17 cellular contexts compared by ENCODE assay signal in genomic region chr4:148355442-148356123, GRCh38.
DNase-seq lines count a peak whose midpoint lies in the region; ATAC-seq and TF ChIP-seq lines count a peak whose summit lies in the region.
"Had no signal": no experiment of that assay in that cellular context is flagged by ENCODE, and none has a peak within 500 bp of the region (broad histone marks: within the 10 kb centered on the region; RNA-seq: fewer than 3 reads in every experiment).

No MANE protein-coding gene starts in this region.

- H3K27ac Mint-ChIP-seq in activated CD4-positive, alpha-beta T cell treated with anti-CD3 and anti-CD28 coated beads, Interleukin-2, amount 10 ng/mL, durations not matched to agents 7 days and 5 days = peak overlapping the region; percentile 85
- H3K27ac Mint-ChIP-seq in T-helper 17 cell (peak overlapping the region; percentile 93), GM23338 (no peak overlapping the region)
- H3K27ac Mint-ChIP-seq: IgD-negative memory B cell had no signal

- in situ Hi-C loops in gastrocnemius medialis (cut with MboI; ENCODE audit: low sequenced_read_pairs in 4 of 4) = no loop called here

- H3K36me3 Mint-ChIP-seq in activated CD4-positive, alpha-beta T cell treated with anti-CD3 and anti-CD28 coated beads, Interleukin-2, amount 10 ng/mL, durations not matched to agents 7 days and 5 days (ENCODE audit: low read depth) = no peaks in the 10 kb centered on the region
- H3K36me3 Mint-ChIP-seq in T-helper 17 cell (ENCODE audit: low read depth) (no peaks in the 10 kb centered on the region), GM23338 (ENCODE audit: low read depth) (no peaks in the 10 kb centered on the region)

- H3K27ac ChIP-seq in gastrocnemius medialis = peak overlapping the region in 3 of 4 donors; percentile 1 to 48 (median 35)
- no peak overlapping the region for H3K27ac ChIP-seq in suprapubic skin
- no peak overlapping the region for H3K27ac ChIP-seq in GM23338 (ENCODE audit: low read depth)

- peaks cover 0 to 3% of the 10 kb centered on the region in 2 donors for H3K4me1 ChIP-seq in gastrocnemius medialis
- peaks cover 5% of the 10 kb centered on the region for H3K4me1 ChIP-seq in suprapubic skin
- H3K4me1 ChIP-seq in GM23338 (ENCODE audit: insufficient read depth) = 0 out of 2 replicates have a peak, but pooled peaks cover 4% of the 10 kb centered on the region
- H3K4me1 ChIP-seq: Caco-2, HAP-1 had no signal

- no peak overlapping the region for H3K4me3 ChIP-seq in gastrocnemius medialis
- H3K4me3 ChIP-seq in suprapubic skin = no peak overlapping the region
- H3K4me3 ChIP-seq in GM23338 = no peak overlapping the region
- H3K4me3 ChIP-seq: adrenal gland, HAP-1 had no signal

- H4K20me1 ChIP-seq in GM23338 (replicated peaks; ENCODE audit: insufficient read depth) = no peaks in the 10 kb centered on the region

- no peaks in the 10 kb centered on the region for H3K79me2 ChIP-seq in GM23338 (replicated peaks; ENCODE audit: insufficient read depth)

- H3K9me2 ChIP-seq in GM23338 (ENCODE audit: insufficient read depth) = no peaks in the 10 kb centered on the region

- POLR2A ChIA-PET in activated CD4-positive, alpha-beta T cell treated with anti-CD3 and anti-CD28 coated beads, Interleukin-2, amount 10 ng/mL, durations not matched to agents 7 days and 5 days (lab: Charles Lee) = no interaction called here

- H3K9me3 Mint-ChIP-seq in activated CD4-positive, alpha-beta T cell treated with anti-CD3 and anti-CD28 coated beads, Interleukin-2, amount 10 ng/mL, durations not matched to agents 7 days and 5 days = no peaks in the 10 kb centered on the region
- no peaks in the 10 kb centered on the region for H3K9me3 Mint-ChIP-seq in GM23338
- H3K9me3 Mint-ChIP-seq: IgD-negative memory B cell had no signal

- no peaks in the 10 kb centered on the region for H3K36me3 ChIP-seq in gastrocnemius medialis
- H3K36me3 ChIP-seq in suprapubic skin = no peaks in the 10 kb centered on the region
- H3K36me3 ChIP-seq in GM23338 (ENCODE audit: insufficient read depth) = no peaks in the 10 kb centered on the region
- H3K36me3 ChIP-seq: adrenal gland, HAP-1 had no signal

- intact Hi-C loops in left ventricle myocardium superior (cut with micrococcal nuclease) = no loop called here
- intact Hi-C loops in gastrocnemius medialis (cut with DNase I; ENCODE audit: low total_unique reads) = no loop called here

- CTCF ChIA-PET in activated CD4-positive, alpha-beta T cell treated with anti-CD3 and anti-CD28 coated beads, Interleukin-2, amount 10 ng/mL, durations not matched to agents 7 days and 5 days (lab: Charles Lee) = no interaction called here

- 65% methylated on average over 4 of the region's 4 CpGs for WGBS in suprapubic skin

- peaks cover 19% of the 10 kb centered on the region for H3K4me1 Mint-ChIP-seq in activated CD4-positive, alpha-beta T cell treated with anti-CD3 and anti-CD28 coated beads, Interleukin-2, amount 10 ng/mL, durations not matched to agents 7 days and 5 days
- H3K4me1 Mint-ChIP-seq in T-helper 17 cell = peaks cover 25% of the 10 kb centered on the region
- peaks cover 6% of the 10 kb centered on the region; the same call in 2 of the 3 replicates for H3K4me1 Mint-ChIP-seq in GM23338

- H3K9me3 ChIP-seq in T-helper 17 cell (ENCODE audit: control insufficient read depth, low read length, poor library complexity, severe bottlenecking) (no peaks in the 10 kb centered on the region), gastrocnemius medialis (no peaks in the 10 kb centered on the region), suprapubic skin (no peaks in the 10 kb centered on the region)
- H3K9me3 ChIP-seq: adrenal gland, Caco-2, HAP-1 had no signal

- no peaks in the 10 kb centered on the region for H3K27me3 Mint-ChIP-seq in activated CD4-positive, alpha-beta T cell treated with anti-CD3 and anti-CD28 coated beads, Interleukin-2, amount 10 ng/mL, durations not matched to agents 7 days and 5 days
- H3K27me3 Mint-ChIP-seq in T-helper 17 cell (no peaks in the 10 kb centered on the region), GM23338 (ENCODE audit: insufficient read depth, low read depth, poor library complexity) (no peaks in the 10 kb centered on the region)
- H3K27me3 Mint-ChIP-seq: IgD-negative memory B cell had no signal

- ATAC-seq in T-helper 17 cell = peak; percentile 63
- peak; percentile 20 for ATAC-seq in left ventricle myocardium superior
- no peak for ATAC-seq in gastrocnemius medialis
- ATAC-seq in GM23338 = no peak; the same call in 2 of the 3 replicates

- no peak overlapping the region for H2AFZ ChIP-seq in GM23338

- no peak for DNase-seq in activated CD4-positive, alpha-beta T cell treated with anti-CD3 and anti-CD28 coated beads, Interleukin-2, amount 10 ng/mL, durations not matched to agents 7 days and 5 days
- no peak for DNase-seq in activated CD4-positive, alpha-beta T cell treated with anti-CD3 and anti-CD28 coated beads for 1 hour
- no peak for DNase-seq in T-helper 17 cell
- DNase-seq in left ventricle myocardium superior = peak; percentile 25
- DNase-seq in gastrocnemius medialis = no peak
- no peak for DNase-seq in amniotic stem cell (lab: John Stamatoyannopoulos, UW)
- no peak for DNase-seq in suprapubic skin (ENCODE audit: low spot score in 2 of 2)
- no peak for DNase-seq in GM23338 (ENCODE audit: low spot score)
- DNase-seq: Caco-2, cerebellar nuclear complex, MV-4-11, NCI-H2107, posterior cingulate gyrus, substantia nigra had no signal

- H3K4me2 ChIP-seq in GM23338 = no peak overlapping the region

- no peak for TF ChIP-seq EP300 in suprapubic skin (IDR thresholded peaks at IDR 0.05)

- H3K4me3 Mint-ChIP-seq in activated CD4-positive, alpha-beta T cell treated with anti-CD3 and anti-CD28 coated beads, Interleukin-2, amount 10 ng/mL, durations not matched to agents 7 days and 5 days = no peak overlapping the region
- H3K4me3 Mint-ChIP-seq in T-helper 17 cell = peak overlapping the region; percentile 80
- no peak overlapping the region for H3K4me3 Mint-ChIP-seq in GM23338
- H3K4me3 Mint-ChIP-seq: IgD-negative memory B cell had no signal

- H3K27me3 ChIP-seq in gastrocnemius medialis = no peaks in the 10 kb centered on the region
- H3K27me3 ChIP-seq in suprapubic skin = no peaks in the 10 kb centered on the region
- H3K27me3 ChIP-seq in GM23338 (ENCODE audit: insufficient read depth) = no peaks in the 10 kb centered on the region
- H3K27me3 ChIP-seq: adrenal gland had no signal

- TF ChIP-seq POLR2A in gastrocnemius medialis (IDR thresholded peaks at IDR 0.05) (no peak), suprapubic skin (IDR thresholded peaks at IDR 0.05) (no peak)

- TF ChIP-seq CTCF in gastrocnemius medialis (IDR thresholded peaks at IDR 0.05 in 4 of 5, conservative IDR thresholded peaks at IDR 0.05 in 1 of 5) = no peak
- no peak for TF ChIP-seq CTCF in suprapubic skin (IDR thresholded peaks at IDR 0.05)
- no peak for TF ChIP-seq CTCF in GM23338 (conservative IDR thresholded peaks at IDR 0.05; ENCODE audit: low read depth in 2 of 2)

- H3F3A ChIP-seq in GM23338 (replicated peaks; ENCODE audit: low read depth) = no peaks in the 10 kb centered on the region

TF ChIP-seq in GM23338, 12 proteins besides CTCF, POLR2A, EP300 and RAD21:
- TF ChIP-seq JUNB (IDR thresholded peaks at IDR 0.05; ENCODE audit: unreplicated experiment) = no peak

Comparison
In these comparisons a context has a peak if more than half of its experiments do, and no peak if none do; other contexts are left out.
1. ATAC-seq: peak in T-helper 17 cell (single experiment) and left ventricle myocardium superior (single experiment); none in gastrocnemius medialis (0 of 2) and GM23338 (single experiment).
2. H3K27ac ChIP-seq: peak in gastrocnemius medialis (3 of 4); none in suprapubic skin (single experiment) and GM23338 (single experiment).